In genomic region chr3:89306535-89306934, GRCh38 we compare ENCODE assay signal across 28 cellular contexts.
"Had no signal": no experiment of that assay in that cellular context is flagged by ENCODE, and none has a peak within 500 bp of the region (broad histone marks: within the 10 kb centered on the region; RNA-seq: fewer than 3 reads in every experiment).

No MANE protein-coding gene starts in this region.

- H3K36me3 ChIP-seq: breast epithelium, cardiac muscle cell, colonic mucosa, gastroesophageal sphincter, heart right ventricle had no signal

- H3K27ac ChIP-seq: breast epithelium, cardiac muscle cell, colonic mucosa, epithelial cell of prostate, gastroesophageal sphincter, heart right ventricle, hepatocyte had no signal

- H3K4me3 ChIP-seq: breast epithelium, cardiac muscle cell, colonic mucosa, gastroesophageal sphincter, heart right ventricle, hepatocyte had no signal

- DNase-seq: activated CD4-positive, alpha-beta memory T cell treated with anti-CD3 and anti-CD28 coated beads, Interleukin-2, amount 10 ng/mL, durations not matched to agents 7 days and 5 days; activated CD4-positive, alpha-beta T cell treated with anti-CD3 and anti-CD28 coated beads for 36 hours; activated CD4-positive, alpha-beta T cell treated with anti-CD3 and anti-CD28 coated beads, Interleukin-2, amount 10 ng/mL, durations not matched to agents 24 days and 14 days; activated CD4-positive, CD25-positive, alpha-beta regulatory T cell; activated CD4-positive, CD25-positive, alpha-beta regulatory T cell treated with anti-CD3 and anti-CD28 coated beads, Interleukin-2, amount 50 U/mL, for 72 hours; activated CD8-positive, alpha-beta memory T cell treated with anti-CD3 and anti-CD28 coated beads, Interleukin-2, amount 50 U/mL, for 48 hours; activated gamma-delta T cell; activated naive CD4-positive, alpha-beta T cell; activated naive CD4-positive, alpha-beta T cell treated with anti-CD3 and anti-CD28 coated beads, Interleukin-2, amount 50 U/mL, for 16 hours; activated T-cell treated with anti-CD3 and anti-CD28 coated beads for 4 hours; activated T-cell treated with anti-CD3 and anti-CD28 coated beads, Interleukin-2, amount 50 U/mL, for 24 hours; activated T-cell treated with anti-CD3 and anti-CD28 coated beads, Interleukin-2, amount 50 U/mL, for 72 hours; amygdala; aorta; central memory CD4-positive, alpha-beta T cell; cerebellar nuclear complex; colonic mucosa; effector CD8-positive, alpha-beta T cell; foreskin melanocyte; heart right ventricle; T-helper 1 cell; T-helper 17 cell; T1000 had no signal

- ATAC-seq: activated CD4-positive, alpha-beta T cell treated with anti-CD3 and anti-CD28 coated beads for 36 hours; activated T-cell treated with anti-CD3 and anti-CD28 coated beads, Interleukin-2, amount 50 U/mL, for 72 hours; gastroesophageal sphincter; heart right ventricle; T-helper 17 cell had no signal

- H3K4me1 ChIP-seq: breast epithelium, colonic mucosa, gastroesophageal sphincter, heart right ventricle had no signal

- H3K27me3 ChIP-seq: breast epithelium, cardiac muscle cell, colonic mucosa, gastroesophageal sphincter, heart right ventricle, hepatocyte had no signal

- H3K9me3 ChIP-seq: breast epithelium, colonic mucosa, gastroesophageal sphincter, heart right ventricle had no signal
